ENCODE assay signal across 8 cellular contexts in genomic region chr6:151209071-151209831, GRCh38. TPM values are rescaled to one million over a fixed set of nuclear protein-coding genes. Genes with fewer than 3 reads are reported as not detected.
A peak's percentile ranks its signal among the peaks of the same experiment; 100 is the strongest.
DNase-seq lines count a peak whose midpoint lies in the region; ATAC-seq and TF ChIP-seq lines count a peak whose summit lies in the region.

No MANE protein-coding gene starts in this region.

- H3K9me3 ChIP-seq in PC-3 (ENCODE audit: low read length) (no peaks in the 10 kb centered on the region), thyroid gland (no peaks in the 10 kb centered on the region)

- H3K27me3 ChIP-seq in PC-3 (ENCODE audit: low read length): no peaks in the 10 kb centered on the region
- H3K27me3 ChIP-seq in thyroid gland: no peaks in the 10 kb centered on the region

- DNase-seq in SHP77 (lab: John Stamatoyannopoulos, UW) (peak; percentile 11 to 30), SHP77 treated with DMSO at 0.1 percent for 48 hours (lab: John Stamatoyannopoulos, UW) (no peak), PC-3 (peak; percentile 56), foreskin fibroblast (peak; percentile 15 to 49), thyroid gland (peak; percentile 5 to 15), NOMO-1 treated with dmso at 0.1 percent for 144 hours (lab: John Stamatoyannopoulos, UW; ENCODE audit: unreplicated experiment) (no peak), NOMO-1 (lab: John Stamatoyannopoulos, UW; ENCODE audit: unreplicated experiment in 2 of 2) (no peak)

- H3K36me3 ChIP-seq in PC-3 (ENCODE audit: low read depth, low read length) (no peaks in the 10 kb centered on the region), thyroid gland (no peaks in the 10 kb centered on the region)

- no peaks in the 10 kb centered on the region for H3K9me2 ChIP-seq in PC-3 (replicated peaks; ENCODE audit: low read length)

- H3K4me3 ChIP-seq in PC-3 (ENCODE audit: low read length) (peak overlapping the region; percentile 54), foreskin fibroblast (ENCODE audit: low read depth in 1 of 2, low read length in 2 of 2) (no peak overlapping the region), thyroid gland (replicated peaks in 1 of 3) (no peak overlapping the region)

- H3K9ac ChIP-seq in PC-3 (ENCODE audit: low read length): peak overlapping the region; percentile 47

- H3K27ac ChIP-seq in PC-3 (ENCODE audit: low read length) (peak overlapping the region; percentile 66), thyroid gland (no peak overlapping the region)

- H3F3A ChIP-seq in PC-3 (ENCODE audit: low read length, unreplicated experiment): no peaks in the 10 kb centered on the region

- peak overlapping the region; percentile 75 for H2AFZ ChIP-seq in PC-3 (ENCODE audit: low read length)

- ATAC-seq in PC-3 (peak; percentile 96), GM19452 (IDR thresholded peaks at IDR 0.05; ENCODE audit: unreplicated experiment) (no peak)

- no peaks in the 10 kb centered on the region for H3K79me2 ChIP-seq in PC-3 (ENCODE audit: low read length)

- no peaks in the 10 kb centered on the region for H4K20me1 ChIP-seq in PC-3 (ENCODE audit: low read length)

- CTCF ChIA-PET in PC-3 (lab: Charles Lee): interaction anchor here (1.1 kb wide), 1 partner anchor 115 kb away, joined by 3 read pairs; no protein-coding TSS in a partner anchor

- POLR2A ChIA-PET in PC-3 (lab: Charles Lee; ENCODE audit: unreplicated experiment): interaction anchor here (0.5 to 0.7 kb wide), 2 partner anchors 68 to 116 kb away, joined by 5 read pairs; no protein-coding TSS in a partner anchor

- no TSS peak for BruUV-seq in PC-3 (replicated peaks; lab: Mats Ljungman, UMichigan)

- TF ChIP-seq CTCF in PC-3 (conservative IDR thresholded peaks at IDR 0.05; ENCODE audit: low read depth, low read length) (no peak), foreskin fibroblast (IDR thresholded peaks at IDR 0.05; ENCODE audit: low read depth, low read length) (no peak), thyroid gland (IDR thresholded peaks at IDR 0.05) (no peak)

- no peak for TF ChIP-seq POLR2A in thyroid gland (IDR thresholded peaks at IDR 0.05)

- peak overlapping the region; percentile 80 for H3K4me2 ChIP-seq in PC-3 (ENCODE audit: low read length)

- H3K4me1 ChIP-seq in PC-3 (ENCODE audit: insufficient read depth, low read length): peaks cover 13% of the 10 kb centered on the region
- H3K4me1 ChIP-seq in thyroid gland: peaks cover 0 to 2% of the 10 kb centered on the region in 2 donors

- WGBS in thyroid gland, 2 donors: 16 to 17% methylated on average over 11 of the region's 11 CpGs

- intact Hi-C loops in PC-3 (cut with micrococcal nuclease): no loop called here
- intact Hi-C loops in thyroid gland (cut with DNase I): no loop called here

RNA-seq across cellular contexts. Expression of gene AKAP12, which starts 30.5 kb away (rescaled TPM):
- total RNA-seq in PC-3 (2014; rRNA removed): 109 and 146 TPM in 2 replicates
- 100 to 1,000 TPM in 2 of 4 donors, 10 to 100 TPM in 2; 50.7 to 108 (median 79.4) TPM for total RNA-seq in thyroid gland

Comparison
In these comparisons a context has a peak if more than half of its experiments do, and no peak if none do; other contexts are left out.
1. DNase-seq: peak in SHP77 (2 of 2), PC-3 (single experiment), foreskin fibroblast (2 of 2) and thyroid gland (2 of 2); none in SHP77 treated with DMSO at 0.1 percent for 48 hours (single experiment), NOMO-1 treated with dmso at 0.1 percent for 144 hours (single experiment) and NOMO-1 (0 of 2).